ENCODE assay signal across 11 cellular contexts in the genomic region with DNA sequence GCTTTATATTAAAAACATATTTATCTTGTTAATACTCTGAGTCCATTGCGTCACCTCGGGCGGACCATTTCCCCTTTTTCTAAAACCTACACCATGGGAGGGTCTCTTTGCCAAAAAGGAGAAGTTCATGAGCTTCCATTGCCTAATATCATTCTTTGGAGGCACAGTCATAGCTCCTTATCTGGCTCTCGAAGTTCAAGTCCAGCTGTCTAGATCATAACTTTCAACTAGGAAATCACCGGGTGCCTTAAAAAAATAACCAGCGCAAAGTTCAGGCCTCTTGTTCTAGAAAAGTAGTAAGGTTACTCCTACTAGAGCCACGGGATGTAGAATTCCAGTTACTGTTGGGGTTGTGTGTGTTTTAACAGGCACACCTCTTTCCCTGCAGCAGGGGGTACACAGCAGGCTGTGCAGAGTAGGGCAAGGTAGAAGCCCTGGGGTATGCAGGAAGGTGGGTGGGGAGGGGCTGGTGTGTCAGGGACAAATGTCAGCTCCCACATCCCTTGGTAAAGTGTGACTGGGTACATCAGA. TPM values are rescaled to one million over a fixed set of nuclear protein-coding genes. Genes with fewer than 3 reads are reported as not detected.
DNase-seq lines count a peak whose midpoint lies in the region; ATAC-seq and TF ChIP-seq lines count a peak whose summit lies in the region.
"Had no signal": no experiment of that assay in that cellular context is flagged by ENCODE, and none has a peak within 500 bp of the region (broad histone marks: within the 10 kb centered on the region; RNA-seq: fewer than 3 reads in every experiment).

No MANE protein-coding gene starts in this region.

- no peak overlapping the region for H3K9ac ChIP-seq in SK-N-SH
- peak overlapping the region; percentile 9 for H3K9ac ChIP-seq in muscle layer of colon (ENCODE audit: low read length)

- peaks cover 5% of the 10 kb centered on the region for H3F3A ChIP-seq in SK-N-SH (replicated peaks; ENCODE audit: insufficient read depth)

- H3K9me2 ChIP-seq in SK-N-SH, result no peaks in the 10 kb centered on the region

- H3K9me3 Mint-ChIP-seq in endothelial cell (ENCODE audit: unreplicated experiment), result no peaks in the 10 kb centered on the region

- H3K9me3 ChIP-seq in SK-N-SH, result no peaks in the 10 kb centered on the region
- no peaks in the 10 kb centered on the region for H3K9me3 ChIP-seq in muscle layer of colon (ENCODE audit: low read length)
- H3K9me3 ChIP-seq in uterus, result no peaks in the 10 kb centered on the region

- CTCF ChIA-PET in SK-N-SH (lab: Yijun Ruan, JAX), result interaction anchor here (1.0 to 10.7 kb wide), 3 partner anchors 9 to 165 kb away, joined by 3 to 150 read pairs (median 11); no protein-coding TSS in a partner anchor

- TF ChIP-seq EP300 in SK-N-SH (IDR thresholded peaks at IDR 0.05; ENCODE audit: borderline replicate concordance in 1 of 2, low read depth in 1 of 2, low read length in 1 of 2), result no peak

- H3K27ac ChIP-seq in SK-N-SH (ENCODE audit: low read depth in 2 of 2, low read length in 1 of 2), result peak overlapping the region in 1 of 2 experiments; percentile 29; a peak in 1 of 4 replicates
- peak overlapping the region; percentile 62 for H3K27ac ChIP-seq in muscle layer of colon (ENCODE audit: low read depth, low read length)
- H3K27ac ChIP-seq in uterus, result peak overlapping the region; percentile 92 to 97
- H3K27ac ChIP-seq: 22Rv1, epithelial cell of prostate had no signal

- intact Hi-C loops in uterus (cut with DNase I; ENCODE audit: low total_unique reads), result no loop called here

- no peak overlapping the region for H3K4me3 Mint-ChIP-seq in endothelial cell (ENCODE audit: unreplicated experiment)

- peaks cover 8% of the 10 kb centered on the region for H3K27me3 Mint-ChIP-seq in endothelial cell (ENCODE audit: unreplicated experiment)

- no peak for ATAC-seq in SK-N-SH treated with all-trans-retinoic acid at 6 μM for 48 hours
- no peak for ATAC-seq in HG02840 (IDR thresholded peaks at IDR 0.05; ENCODE audit: low FRiP score, unreplicated experiment)

- POLR2A ChIA-PET in SK-N-SH (lab: Yijun Ruan, JAX), result no interaction called here

- TF ChIP-seq RAD21 in SK-N-SH (IDR thresholded peaks at IDR 0.05; ENCODE audit: low read length), result no peak

- H3K4me1 Mint-ChIP-seq in endothelial cell (ENCODE audit: unreplicated experiment), result peaks cover 68% of the 10 kb centered on the region

- peak in 1 of 2 donors; percentile 28 for TF ChIP-seq POLR2A in uterus (IDR thresholded peaks at IDR 0.05)

- H3K4me3 ChIP-seq in SK-N-SH (ENCODE audit: low read depth in 2 of 2, low read length in 1 of 2) (no peak overlapping the region), muscle layer of colon (ENCODE audit: low read depth in 1 of 2, low read length in 2 of 2) (no peak overlapping the region), uterus (no peak overlapping the region)

- DNase-seq in SK-N-SH (no peak), endothelial cell (ENCODE audit: low spot score) (no peak), uterus (peak in 1 of 2 donors; percentile 81), amygdala (lab: John Stamatoyannopoulos, UW) (no peak)
- no peak for DNase-seq in activated CD4-positive, alpha-beta T cell treated with anti-CD3 and anti-CD28 coated beads, Interleukin-2, amount 50 U/mL, for 1 hour
- DNase-seq: NCI-H446 had no signal

- peak overlapping the region; percentile 7; the same call in 1 of the 2 replicates for H3K4me2 ChIP-seq in SK-N-SH

- no peaks in the 10 kb centered on the region for H3K36me3 Mint-ChIP-seq in endothelial cell (ENCODE audit: low read depth, unreplicated experiment)

- no peaks in the 10 kb centered on the region for H3K27me3 ChIP-seq in SK-N-SH (ENCODE audit: insufficient read depth)
- no peaks in the 10 kb centered on the region for H3K27me3 ChIP-seq in muscle layer of colon (ENCODE audit: control insufficient read depth in 1 of 2, insufficient read depth in 2 of 2, low read length in 2 of 2)
- H3K27me3 ChIP-seq in uterus, result no peaks in the 10 kb centered on the region

- no peak overlapping the region for H2AFZ ChIP-seq in SK-N-SH (ENCODE audit: low read depth)

- H3K4me1 ChIP-seq in SK-N-SH (ENCODE audit: control insufficient read depth in 1 of 2, insufficient read depth in 2 of 2, low read depth in 1 of 2, low read length in 1 of 2) (peaks cover 25 to 38% of the 10 kb centered on the region in 2 experiments), muscle layer of colon (ENCODE audit: insufficient read depth, low read length) (peaks cover 61% of the 10 kb centered on the region), uterus (peaks cover 10 to 15% of the 10 kb centered on the region in 2 donors)

- H3K36me3 ChIP-seq in SK-N-SH (replicated peaks in 1 of 2; ENCODE audit: control insufficient read depth in 1 of 2, insufficient read depth in 2 of 2, low read length in 1 of 2) (peaks cover 1 to 4% of the 10 kb centered on the region in 2 experiments), muscle layer of colon (ENCODE audit: insufficient read depth, low read length) (no peaks in the 10 kb centered on the region), uterus (no peaks in the 10 kb centered on the region)

- 66% methylated on average over 7 of the region's 7 CpGs for WGBS in SK-N-SH (ENCODE audit: low lambda C conversion rate)

- peaks cover 70% of the 10 kb centered on the region for H3K79me2 ChIP-seq in SK-N-SH (ENCODE audit: insufficient read depth)

- H3K27ac Mint-ChIP-seq in endothelial cell (ENCODE audit: unreplicated experiment), result peak overlapping the region; percentile 100

- no peaks in the 10 kb centered on the region for H4K20me1 ChIP-seq in SK-N-SH (ENCODE audit: insufficient read depth)

- TF ChIP-seq CTCF in SK-N-SH (IDR thresholded peaks at IDR 0.05) (no peak), endothelial cell (IDR thresholded peaks at IDR 0.05; ENCODE audit: unreplicated experiment) (no peak), uterus (IDR thresholded peaks at IDR 0.05) (no peak)

TF ChIP-seq in SK-N-SH, 30 proteins besides CTCF, POLR2A, EP300 and RAD21 (continues in another document):
- no peak for TF ChIP-seq RFX5 (IDR thresholded peaks at IDR 0.05; ENCODE audit: low read length)
- TF ChIP-seq, protein P1, sequence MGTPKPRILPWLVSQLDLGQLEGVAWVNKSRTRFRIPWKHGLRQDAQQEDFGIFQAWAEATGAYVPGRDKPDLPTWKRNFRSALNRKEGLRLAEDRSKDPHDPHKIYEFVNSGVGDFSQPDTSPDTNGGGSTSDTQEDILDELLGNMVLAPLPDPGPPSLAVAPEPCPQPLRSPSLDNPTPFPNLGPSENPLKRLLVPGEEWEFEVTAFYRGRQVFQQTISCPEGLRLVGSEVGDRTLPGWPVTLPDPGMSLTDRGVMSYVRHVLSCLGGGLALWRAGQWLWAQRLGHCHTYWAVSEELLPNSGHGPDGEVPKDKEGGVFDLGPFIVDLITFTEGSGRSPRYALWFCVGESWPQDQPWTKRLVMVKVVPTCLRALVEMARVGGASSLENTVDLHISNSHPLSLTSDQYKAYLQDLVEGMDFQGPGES (IDR thresholded peaks at IDR 0.05; ENCODE audit: low read depth, low read length), result no peak
- no peak for TF ChIP-seq EZH2phosphoT487 (IDR thresholded peaks at IDR 0.05; ENCODE audit: borderline replicate concordance, low read depth)
- TF ChIP-seq FOSL2 (IDR thresholded peaks at IDR 0.05; ENCODE audit: borderline replicate concordance, low read depth), result no peak
- TF ChIP-seq TEAD4 (IDR thresholded peaks at IDR 0.05; ENCODE audit: borderline replicate concordance, insufficient read depth), result no peak
- no peak for TF ChIP-seq CHD2 (IDR thresholded peaks at IDR 0.05; ENCODE audit: low read length, partially characterized antibody)
- TF ChIP-seq RXRA (IDR thresholded peaks at IDR 0.05; ENCODE audit: borderline replicate concordance, low read depth), result no peak
- TF ChIP-seq, protein P2, sequence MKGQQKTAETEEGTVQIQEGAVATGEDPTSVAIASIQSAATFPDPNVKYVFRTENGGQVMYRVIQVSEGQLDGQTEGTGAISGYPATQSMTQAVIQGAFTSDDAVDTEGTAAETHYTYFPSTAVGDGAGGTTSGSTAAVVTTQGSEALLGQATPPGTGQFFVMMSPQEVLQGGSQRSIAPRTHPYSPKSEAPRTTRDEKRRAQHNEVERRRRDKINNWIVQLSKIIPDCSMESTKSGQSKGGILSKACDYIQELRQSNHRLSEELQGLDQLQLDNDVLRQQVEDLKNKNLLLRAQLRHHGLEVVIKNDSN (IDR thresholded peaks at IDR 0.05; ENCODE audit: borderline replicate concordance, low read depth), result no peak

TF ChIP-seq in SK-N-SH treated with all-trans-retinoic acid at 6 μM for 48 hours, 23 proteins besides CTCF, POLR2A, EP300 and RAD21:
- TF ChIP-seq ESRRG (CRISPR knock-in tag; IDR thresholded peaks at IDR 0.05) (no peak), RARB (CRISPR knock-in tag; IDR thresholded peaks at IDR 0.05) (no peak), ZFP3 (CRISPR knock-in tag; IDR thresholded peaks at IDR 0.05) (no peak), ISL1 (CRISPR knock-in tag; IDR thresholded peaks at IDR 0.05) (no peak), PPARA (CRISPR knock-in tag; IDR thresholded peaks at IDR 0.05; ENCODE audit: borderline replicate concordance) (no peak)
TF ChIP-seq in SK-N-SH treated with all-trans-retinoic acid at 6 μM for 48 hours: peak in this region for 0.

RNA-seq across cellular contexts. Expression of a gene that starts 50.6 kb away (rescaled TPM):
- polyA plus RNA-seq in SK-N-SH (2012; rRNA removed), result 47.3 and 60.9 TPM in 2 replicates
- polyA plus RNA-seq in SK-N-SH (2012; cell fraction: cytosol; rRNA removed), result 62.7 and 74.9 TPM in 2 replicates
- polyA plus RNA-seq in SK-N-SH (2012; cell fraction: nucleus; rRNA removed), result 51.7 and 73.1 TPM in 2 replicates
- total RNA-seq in endothelial cell (ENCODE audit: unreplicated experiment) (105 TPM), uterus (100 to 1,000 TPM in 2 of 4 donors, 10 to 100 TPM in 2; 62.8 to 199 (median 121) TPM)
